In genomic region chr6:34154668-34155447, GRCh38 we compare ENCODE assay signal across 8 cellular contexts. TPM values are rescaled to one million over a fixed set of nuclear protein-coding genes. Genes with fewer than 3 reads are reported as not detected.
DNase-seq lines count a peak whose midpoint lies in the region; ATAC-seq and TF ChIP-seq lines count a peak whose summit lies in the region.

No MANE protein-coding gene starts in this region.

- H3K36me3 ChIP-seq in HCT116 (ENCODE audit: control insufficient read depth in 1 of 2, insufficient read depth in 2 of 2, low read length in 2 of 2): no peaks in the 10 kb centered on the region
- H3K36me3 ChIP-seq in RWPE2 (ENCODE audit: low read depth): no peaks in the 10 kb centered on the region
- no peaks in the 10 kb centered on the region for H3K36me3 ChIP-seq in psoas muscle (ENCODE audit: insufficient read depth in 1 of 2, low read depth in 1 of 2)

- H4K20me1 ChIP-seq in HCT116 (ENCODE audit: insufficient read depth): no peaks in the 10 kb centered on the region

- no peak for TF ChIP-seq POLR2A in HCT116 (IDR thresholded peaks at IDR 0.05; ENCODE audit: borderline replicate concordance, extremely low read depth, insufficient read depth, insufficient read length)

- no peaks in the 10 kb centered on the region for H3K79me2 ChIP-seq in HCT116 (ENCODE audit: insufficient read depth, low read length)

- no peaks in the 10 kb centered on the region for H3K9me2 ChIP-seq in HCT116 (ENCODE audit: insufficient read depth)

- TF ChIP-seq RAD21 in HCT116 (IDR thresholded peaks at IDR 0.05; ENCODE audit: low read depth): peak; percentile 100

- peak overlapping the region; percentile 93 for H2AFZ ChIP-seq in HCT116 (ENCODE audit: low read depth, low read length, poor library complexity, severe bottlenecking)

- TF ChIP-seq CTCF in C4-2B (conservative IDR thresholded peaks at IDR 0.05) (peak; percentile 99), HCT116 (IDR thresholded peaks at IDR 0.05 in 2 of 3, conservative IDR thresholded peaks at IDR 0.05 in 1 of 3; ENCODE audit: borderline replicate concordance in 1 of 3, insufficient read depth in 1 of 3, low read depth in 2 of 3, low read length in 2 of 3) (peak; percentile 93 to 95 (median 94)), RWPE2 (IDR thresholded peaks at IDR 0.05; ENCODE audit: poor library complexity, severe bottlenecking) (peak; percentile 97), psoas muscle (IDR thresholded peaks at IDR 0.05) (peak; percentile 98)

- 7% methylated on average over 49 to 61 of the region's 61 CpGs for WGBS in psoas muscle, 3 donors

- BruUV-seq in HCT116 (replicated peaks; lab: Mats Ljungman, UMichigan): no TSS peak

- H3K9me3 ChIP-seq in HCT116 (ENCODE audit: control insufficient read depth in 1 of 2, insufficient read depth in 1 of 2, low read depth in 1 of 2, low read length in 2 of 2) (peaks cover 0 to 4% of the 10 kb centered on the region in 2 experiments; a peak in 2 of 4 replicates), RWPE2 (ENCODE audit: severe bottlenecking) (peaks cover 4% of the 10 kb centered on the region), psoas muscle (peaks cover 11% of the 10 kb centered on the region)

- POLR2A ChIA-PET in HCT116 (lab: Charles Lee): interaction anchor here (1.2 kb wide), 1 partner anchor 100 kb away, joined by 5 read pairs; no protein-coding TSS in a partner anchor

- H3K27me3 ChIP-seq in HCT116 (ENCODE audit: insufficient read depth, low read length): no peaks in the 10 kb centered on the region
- H3K27me3 ChIP-seq in RWPE2 (ENCODE audit: insufficient read depth, poor library complexity, severe bottlenecking): peaks cover 12% of the 10 kb centered on the region
- H3K27me3 ChIP-seq in psoas muscle (ENCODE audit: insufficient read depth in 3 of 3, low read length in 2 of 3): peaks cover 0 to 36% (median 20%) of the 10 kb centered on the region in 3 donors

- ATAC-seq in HCT116: peak; percentile 94
- ATAC-seq in RWPE2 (ENCODE audit: low read depth): peak; percentile 76
- ATAC-seq in Right ventricle myocardium superior (ENCODE audit: poor library complexity): peak; percentile 90
- peak; percentile 83 to 95 (median 86) for ATAC-seq in psoas muscle
- ATAC-seq in HG03442 (IDR thresholded peaks at IDR 0.05; ENCODE audit: unreplicated experiment): no peak

- CTCF ChIA-PET in HCT116 (lab: Charles Lee): interaction anchor here (0.7 to 4.9 kb wide), 10 partner anchors 16 to 411 kb away, joined by 3 to 54 read pairs (median 4); no protein-coding TSS in a partner anchor

- H3K4me3 ChIP-seq in HCT116 (replicated peaks in 1 of 2; ENCODE audit: low read depth in 1 of 2, low read length in 2 of 2) (peak overlapping the region; percentile 16 to 36; a peak in 2 of 4 replicates), RWPE2 (ENCODE audit: severe bottlenecking) (peak overlapping the region; percentile 6), psoas muscle (peak overlapping the region; percentile 25)

- intact Hi-C loops in HCT116 (cut with micrococcal nuclease) (loop anchor here (1.0 to 10.0 kb wide), 5 partner anchors 100 to 570 kb away; partner anchors contain the start of gene BAK1), Right ventricle myocardium superior (cut with DNase I) (loop anchor here (5.0 kb wide), 2 partner anchors 98 to 383 kb away; no protein-coding TSS in a partner anchor), psoas muscle (cut with DNase I) (loop anchor here (1.0 to 10.0 kb wide), 6 partner anchors 100 to 570 kb away; partner anchors contain the start of gene BAK1 (in 2 of the 2))

- no peak overlapping the region for H3K27ac ChIP-seq in C4-2B
- no peak overlapping the region for H3K27ac ChIP-seq in HCT116 (ENCODE audit: low read depth, low read length)
- H3K27ac ChIP-seq in RWPE2 (ENCODE audit: poor library complexity, severe bottlenecking): no peak overlapping the region
- no peak overlapping the region for H3K27ac ChIP-seq in psoas muscle

- H3K9ac ChIP-seq in HCT116 (ENCODE audit: low read length): peak overlapping the region; percentile 47

- peak overlapping the region; percentile 71 for H3K4me2 ChIP-seq in HCT116 (ENCODE audit: low read length)

- H3K4me1 ChIP-seq in HCT116 (ENCODE audit: control insufficient read depth in 1 of 2, insufficient read depth in 2 of 2, low read length in 2 of 2) (peaks cover 4 to 10% of the 10 kb centered on the region in 2 experiments; a peak in 3 of 4 replicates), RWPE2 (ENCODE audit: insufficient read depth, poor library complexity, severe bottlenecking) (no peaks in the 10 kb centered on the region), psoas muscle (no peaks in the 10 kb centered on the region)

- DNase-seq in HCT116 (ENCODE audit: low read depth, low spot score) (no peak), RWPE2 (ENCODE audit: low spot score) (peak; percentile 51), Right ventricle myocardium superior (peak; percentile 69), psoas muscle (peak; percentile 48 to 67), cerebellar nuclear complex (lab: John Stamatoyannopoulos, UW) (no peak)
- peak; percentile 72 for DNase-seq in activated naive CD4-positive, alpha-beta T cell treated with Interleukin-2 at 50 U/mL for 16 hours

- RAD21 ChIA-PET in HCT116 (lab: Charles Lee; ENCODE audit: low non-redundant PET in 1 of 2, low total read pairs in 2 of 2, uncharacterized antibody in 2 of 2, unreplicated experiment in 2 of 2): interaction anchor here (0.7 to 2.8 kb wide), 3 partner anchors 100 kb away, joined by 3 to 9 read pairs (median 7); no protein-coding TSS in a partner anchor

TF ChIP-seq in HCT116, 20 proteins besides CTCF, POLR2A, EP300 and RAD21:
- peak; percentile 80; the same call in 1 of the 2 replicates for TF ChIP-seq MAX (IDR thresholded peaks at IDR 0.05)
- no peak for TF ChIP-seq SP1 (IDR thresholded peaks at IDR 0.05; ENCODE audit: low read depth)

RNA-seq across cellular contexts. Expression of gene GRM4, which starts 9.0 kb away (rescaled TPM):
- 2.6 TPM for total RNA-seq in HCT116 (2021; ENCODE audit: unreplicated experiment)
- 1.8 and 2.5 TPM in 2 replicates for polyA plus RNA-seq in HCT116 (2012)
- total RNA-seq in Right ventricle myocardium superior: not detected
- under 1 TPM in 2 of 4 donors, not detected in 2; 0.07 to 0.39 TPM for total RNA-seq in psoas muscle
- polyA plus RNA-seq in psoas muscle: under 1 TPM in 1 of 3 donors, not detected in 2; 0.14 TPM

Comparison
In these comparisons a context has a peak if more than half of its experiments do, and no peak if none do; other contexts are left out.
1. DNase-seq: peak in RWPE2 (single experiment), activated naive CD4-positive, alpha-beta T cell treated with Interleukin-2 at 50 U/mL for 16 hours (single experiment), Right ventricle myocardium superior (single experiment) and psoas muscle (2 of 2); none in HCT116 (single experiment) and cerebellar nuclear complex (0 of 2).
2. Peak in every context shown above with its lines, with median percentiles within 50 percentile points of each other: CTCF ChIP-seq and H3K4me3 ChIP-seq.